ENCODE assay signal across 1 cellular context in genomic region chr20:33685328-33686007, GRCh38.
TF ChIP-seq lines count a peak whose summit lies in the region.

No MANE protein-coding gene starts in this region.

TF ChIP-seq in GM12878, 131 proteins besides CTCF, POLR2A, EP300 and RAD21 (continues in another document):
- TF ChIP-seq FOXM1 (IDR thresholded peaks at IDR 0.05; ENCODE audit: low read depth, low read length): no peak
- TF ChIP-seq BCL3 (IDR thresholded peaks at IDR 0.05; ENCODE audit: borderline replicate concordance, insufficient read depth, low read depth, low read length, poor library complexity, severe bottlenecking): no peak
- TF ChIP-seq TCF7 (IDR thresholded peaks at IDR 0.05; ENCODE audit: borderline replicate concordance): no peak
- TF ChIP-seq NR2C2 (IDR thresholded peaks at IDR 0.05; ENCODE audit: borderline replicate concordance, control insufficient read depth, insufficient read length, low read depth): no peak
- no peak for TF ChIP-seq FOXK2 (IDR thresholded peaks at IDR 0.05)
- no peak for TF ChIP-seq ZBTB33 (IDR thresholded peaks at IDR 0.05)
- TF ChIP-seq MEF2A (IDR thresholded peaks at IDR 0.05; ENCODE audit: insufficient read depth, low read depth, low read length): no peak
- no peak for TF ChIP-seq ZBED1 (IDR thresholded peaks at IDR 0.05; ENCODE audit: borderline replicate concordance)
- TF ChIP-seq MXI1 (IDR thresholded peaks at IDR 0.05; ENCODE audit: low read depth, low read length): peak; percentile 34; the same call in 1 of the 2 replicates
- 0 out of 2 replicates have a peak, but pooled peaks have one; percentile 12 for TF ChIP-seq CREB1 (IDR thresholded peaks at IDR 0.05; ENCODE audit: low read depth)
- no peak for TF ChIP-seq NR2F1 (conservative IDR thresholded peaks at IDR 0.05)
- TF ChIP-seq EGR1 (IDR thresholded peaks at IDR 0.05; ENCODE audit: borderline replicate concordance in 1 of 2, low read depth in 2 of 2, low read length in 2 of 2): peak in 1 of 2 experiments; percentile 20; a peak in 1 of 3 replicates
- no peak for TF ChIP-seq HSF1 (IDR thresholded peaks at IDR 0.05; ENCODE audit: low read depth, low read length)
- no peak for TF ChIP-seq ZNF622 (IDR thresholded peaks at IDR 0.05)
- peak; percentile 72; the same call in 1 of the 2 replicates for TF ChIP-seq TCF12 (IDR thresholded peaks at IDR 0.05; ENCODE audit: low read depth, low read length)
- no peak for TF ChIP-seq ESRRA (IDR thresholded peaks at IDR 0.05; ENCODE audit: low read length)
- no peak for TF ChIP-seq KAT2A (conservative IDR thresholded peaks at IDR 0.05; ENCODE audit: control insufficient read depth, low read depth, low read length)
- TF ChIP-seq SREBF1 (IDR thresholded peaks at IDR 0.05; ENCODE audit: low read length): no peak
- TF ChIP-seq POU2F2 (IDR thresholded peaks at IDR 0.05; ENCODE audit: borderline replicate concordance, low read depth, low read length): peak; percentile 82; the same call in 2 of the 3 replicates
- TF ChIP-seq MEF2B (IDR thresholded peaks at IDR 0.05; ENCODE audit: partially characterized antibody, poor library complexity, severe bottlenecking): peak; percentile 44
- no peak for TF ChIP-seq GABPA (IDR thresholded peaks at IDR 0.05; ENCODE audit: low read depth)
- TF ChIP-seq PRDM15 (CRISPR knock-in tag; IDR thresholded peaks at IDR 0.05): no peak
- no peak for TF ChIP-seq NFIC (IDR thresholded peaks at IDR 0.05; ENCODE audit: low read depth, low read length)
- TF ChIP-seq KDM1A (IDR thresholded peaks at IDR 0.05; ENCODE audit: borderline replicate concordance): no peak
- TF ChIP-seq, protein P1, sequence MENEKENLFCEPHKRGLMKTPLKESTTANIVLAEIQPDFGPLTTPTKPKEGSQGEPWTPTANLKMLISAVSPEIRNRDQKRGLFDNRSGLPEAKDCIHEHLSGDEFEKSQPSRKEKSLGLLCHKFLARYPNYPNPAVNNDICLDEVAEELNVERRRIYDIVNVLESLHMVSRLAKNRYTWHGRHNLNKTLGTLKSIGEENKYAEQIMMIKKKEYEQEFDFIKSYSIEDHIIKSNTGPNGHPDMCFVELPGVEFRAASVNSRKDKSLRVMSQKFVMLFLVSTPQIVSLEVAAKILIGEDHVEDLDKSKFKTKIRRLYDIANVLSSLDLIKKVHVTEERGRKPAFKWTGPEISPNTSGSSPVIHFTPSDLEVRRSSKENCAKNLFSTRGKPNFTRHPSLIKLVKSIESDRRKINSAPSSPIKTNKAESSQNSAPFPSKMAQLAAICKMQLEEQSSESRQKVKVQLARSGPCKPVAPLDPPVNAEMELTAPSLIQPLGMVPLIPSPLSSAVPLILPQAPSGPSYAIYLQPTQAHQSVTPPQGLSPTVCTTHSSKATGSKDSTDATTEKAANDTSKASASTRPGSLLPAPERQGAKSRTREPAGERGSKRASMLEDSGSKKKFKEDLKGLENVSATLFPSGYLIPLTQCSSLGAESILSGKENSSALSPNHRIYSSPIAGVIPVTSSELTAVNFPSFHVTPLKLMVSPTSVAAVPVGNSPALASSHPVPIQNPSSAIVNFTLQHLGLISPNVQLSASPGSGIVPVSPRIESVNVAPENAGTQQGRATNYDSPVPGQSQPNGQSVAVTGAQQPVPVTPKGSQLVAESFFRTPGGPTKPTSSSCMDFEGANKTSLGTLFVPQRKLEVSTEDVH (IDR thresholded peaks at IDR 0.05; ENCODE audit: low read depth, partially characterized antibody): no peak
- no peak for TF ChIP-seq CREM (IDR thresholded peaks at IDR 0.05; ENCODE audit: low read depth)
- no peak for TF ChIP-seq BHLHE40 (IDR thresholded peaks at IDR 0.05; ENCODE audit: borderline replicate concordance in 1 of 2, low read depth in 2 of 2, low read length in 1 of 2)
- TF ChIP-seq RBBP5 (conservative IDR thresholded peaks at IDR 0.05): no peak
- TF ChIP-seq HDGF (IDR thresholded peaks at IDR 0.05): peak; percentile 77
- TF ChIP-seq, protein P2, sequence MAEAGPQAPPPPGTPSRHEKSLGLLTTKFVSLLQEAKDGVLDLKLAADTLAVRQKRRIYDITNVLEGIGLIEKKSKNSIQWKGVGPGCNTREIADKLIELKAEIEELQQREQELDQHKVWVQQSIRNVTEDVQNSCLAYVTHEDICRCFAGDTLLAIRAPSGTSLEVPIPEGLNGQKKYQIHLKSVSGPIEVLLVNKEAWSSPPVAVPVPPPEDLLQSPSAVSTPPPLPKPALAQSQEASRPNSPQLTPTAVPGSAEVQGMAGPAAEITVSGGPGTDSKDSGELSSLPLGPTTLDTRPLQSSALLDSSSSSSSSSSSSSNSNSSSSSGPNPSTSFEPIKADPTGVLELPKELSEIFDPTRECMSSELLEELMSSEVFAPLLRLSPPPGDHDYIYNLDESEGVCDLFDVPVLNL (IDR thresholded peaks at IDR 0.05; ENCODE audit: low read depth, low read length): no peak
- TF ChIP-seq BRCA1 (IDR thresholded peaks at IDR 0.05; ENCODE audit: low read depth, low read length): no peak
- TF ChIP-seq TCF3 (IDR thresholded peaks at IDR 0.05; ENCODE audit: borderline replicate concordance, insufficient read depth, low read depth, low read length): peak; percentile 70
- peak; percentile 42; the same call in 1 of the 2 replicates for TF ChIP-seq IRF4 (IDR thresholded peaks at IDR 0.05; ENCODE audit: low read depth, low read length)
- TF ChIP-seq IKZF2 (IDR thresholded peaks at IDR 0.05): no peak
- no peak for TF ChIP-seq CEBPB (IDR thresholded peaks at IDR 0.05; ENCODE audit: borderline replicate concordance in 1 of 2, low read depth in 2 of 2, low read length in 2 of 2)
- TF ChIP-seq HDAC6 (IDR thresholded peaks at IDR 0.05; ENCODE audit: unreplicated experiment): no peak
- TF ChIP-seq RUNX3 (IDR thresholded peaks at IDR 0.05; ENCODE audit: low read length): peak; percentile 23; the same call in 1 of the 2 replicates
- no peak for TF ChIP-seq RFX5 (IDR thresholded peaks at IDR 0.05; ENCODE audit: low read depth, low read length)
- no peak for TF ChIP-seq GATAD2B (conservative IDR thresholded peaks at IDR 0.05; ENCODE audit: low read depth)
- no peak for TF ChIP-seq BCLAF1 (IDR thresholded peaks at IDR 0.05)
- TF ChIP-seq YY1 (IDR thresholded peaks at IDR 0.05; ENCODE audit: low read depth, low read length): peak; percentile 28; the same call in 1 of the 2 replicates
- TF ChIP-seq SMAD1 (IDR thresholded peaks at IDR 0.05; ENCODE audit: low read depth, partially characterized antibody): no peak
- TF ChIP-seq RCOR1 (conservative IDR thresholded peaks at IDR 0.05; ENCODE audit: low read depth, low read length): no peak
- TF ChIP-seq, protein P3, sequence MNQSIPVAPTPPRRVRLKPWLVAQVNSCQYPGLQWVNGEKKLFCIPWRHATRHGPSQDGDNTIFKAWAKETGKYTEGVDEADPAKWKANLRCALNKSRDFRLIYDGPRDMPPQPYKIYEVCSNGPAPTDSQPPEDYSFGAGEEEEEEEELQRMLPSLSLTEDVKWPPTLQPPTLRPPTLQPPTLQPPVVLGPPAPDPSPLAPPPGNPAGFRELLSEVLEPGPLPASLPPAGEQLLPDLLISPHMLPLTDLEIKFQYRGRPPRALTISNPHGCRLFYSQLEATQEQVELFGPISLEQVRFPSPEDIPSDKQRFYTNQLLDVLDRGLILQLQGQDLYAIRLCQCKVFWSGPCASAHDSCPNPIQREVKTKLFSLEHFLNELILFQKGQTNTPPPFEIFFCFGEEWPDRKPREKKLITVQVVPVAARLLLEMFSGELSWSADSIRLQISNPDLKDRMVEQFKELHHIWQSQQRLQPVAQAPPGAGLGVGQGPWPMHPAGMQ (IDR thresholded peaks at IDR 0.05; ENCODE audit: borderline replicate concordance): no peak
- peak; percentile 34; the same call in 1 of the 2 replicates for TF ChIP-seq TAF1 (IDR thresholded peaks at IDR 0.05; ENCODE audit: borderline replicate concordance, low read depth, low read length)
- no peak; the same call in 1 of the 2 replicates for TF ChIP-seq SPI1 (IDR thresholded peaks at IDR 0.05; ENCODE audit: borderline replicate concordance, insufficient read depth, low read depth, low read length)
- no peak for TF ChIP-seq SUPT20H (IDR thresholded peaks at IDR 0.05; ENCODE audit: borderline replicate concordance, control insufficient read depth, low read depth, low read length)
- no peak for TF ChIP-seq ELK1 (IDR thresholded peaks at IDR 0.05; ENCODE audit: low read depth, low read length)
- TF ChIP-seq SREBF2 (IDR thresholded peaks at IDR 0.05; ENCODE audit: low read length): no peak
- no peak for TF ChIP-seq PAX8 (IDR thresholded peaks at IDR 0.05)
